In genomic region chr6:158232445-158233213, GRCh38 we compare ENCODE assay signal across 1 cellular context.
A peak's percentile ranks its signal among the peaks of the same experiment; 100 is the strongest.
TF ChIP-seq lines count a peak whose summit lies in the region.

No MANE protein-coding gene starts in this region.

TF ChIP-seq in K562, 482 proteins besides CTCF, POLR2A, EP300 and RAD21 (continued from another document and continues in another):
- TF ChIP-seq CREB3L1 (IDR thresholded peaks at IDR 0.05; ENCODE audit: borderline replicate concordance, low read depth) (no peak; the same call in 1 of the 2 replicates), PYGO2 (tag; IDR thresholded peaks at IDR 0.05) (no peak), SUPT5H (IDR thresholded peaks at IDR 0.05) (no peak), GATAD2A (IDR thresholded peaks at IDR 0.05) (no peak), RCOR1 (IDR thresholded peaks at IDR 0.05; ENCODE audit: borderline replicate concordance in 1 of 2, low read depth in 2 of 2, low read length in 2 of 2) (peak in 1 of 2 experiments; percentile 42; a peak in 2 of 4 replicates), ZNF175 (CRISPR knock-in tag; IDR thresholded peaks at IDR 0.05; ENCODE audit: low read depth) (no peak), HNRNPUL1 (IDR thresholded peaks at IDR 0.05; ENCODE audit: low read length) (no peak), ZNF778 (CRISPR knock-in tag; IDR thresholded peaks at IDR 0.05) (no peak), MCM5 (IDR thresholded peaks at IDR 0.05; ENCODE audit: low read depth) (no peak), BRF2 (IDR thresholded peaks at IDR 0.05; ENCODE audit: borderline replicate concordance, insufficient read depth, insufficient read length) (no peak), SAP30 (IDR thresholded peaks at IDR 0.05; ENCODE audit: borderline replicate concordance, insufficient read depth, low read depth, low read length, poor library complexity, severe bottlenecking) (peak; percentile 37), KAT7 (CRISPR knock-in tag; IDR thresholded peaks at IDR 0.05; ENCODE audit: borderline replicate concordance) (no peak), ZNF740 (CRISPR knock-in tag; IDR thresholded peaks at IDR 0.05) (no peak), ZNF740 (tag; IDR thresholded peaks at IDR 0.05) (no peak), POLR3A (IDR thresholded peaks at IDR 0.05; ENCODE audit: borderline replicate concordance, extremely low read depth, insufficient read depth, insufficient read length) (no peak), ZNF76 (CRISPR knock-in tag; IDR thresholded peaks at IDR 0.05; ENCODE audit: borderline replicate concordance) (no peak), THAP7 (CRISPR knock-in tag; IDR thresholded peaks at IDR 0.05) (no peak), SMC3 (conservative IDR thresholded peaks at IDR 0.05; ENCODE audit: insufficient read depth, low read depth, low read length) (no peak), RHOXF2B (CRISPR knock-in tag; conservative IDR thresholded peaks at IDR 0.05) (no peak), PCBP2 (IDR thresholded peaks at IDR 0.05; ENCODE audit: low read depth, low read length, poor library complexity, severe bottlenecking) (no peak), GABPA (tag; conservative IDR thresholded peaks at IDR 0.05; ENCODE audit: low read depth) (no peak), NR1H2 (CRISPR knock-in tag; IDR thresholded peaks at IDR 0.05) (no peak), ZKSCAN3 (CRISPR knock-in tag; IDR thresholded peaks at IDR 0.05) (no peak), ZNF695 (CRISPR knock-in tag; IDR thresholded peaks at IDR 0.05) (no peak), KDM2B (CRISPR knock-in tag; IDR thresholded peaks at IDR 0.05) (peak; percentile 71; the same call in 1 of the 2 replicates), NKRF (IDR thresholded peaks at IDR 0.05; ENCODE audit: borderline replicate concordance) (no peak), SAFB2 (IDR thresholded peaks at IDR 0.05; ENCODE audit: borderline replicate concordance, low read depth, low read length, severe bottlenecking) (no peak), XRCC3 (IDR thresholded peaks at IDR 0.05) (no peak), E2F1 (CRISPR knock-in tag; IDR thresholded peaks at IDR 0.05) (peak; percentile 58; the same call in 1 of the 2 replicates), ZNF41 (CRISPR knock-in tag; conservative IDR thresholded peaks at IDR 0.05) (no peak), NR2C2 (CRISPR knock-in tag; IDR thresholded peaks at IDR 0.05) (no peak), NR2C2 (tag; IDR thresholded peaks at IDR 0.05) (no peak), ATF1 (CRISPR knock-in tag; IDR thresholded peaks at IDR 0.05) (no peak), ATF1 (tag; IDR thresholded peaks at IDR 0.05) (no peak), NR4A1 (CRISPR knock-in tag; IDR thresholded peaks at IDR 0.05) (no peak), NR4A1 (tag; IDR thresholded peaks at IDR 0.05) (no peak), SP1 (CRISPR knock-in tag; IDR thresholded peaks at IDR 0.05) (no peak), USF2 (CRISPR knock-in tag; IDR thresholded peaks at IDR 0.05) (0 out of 2 replicates have a peak, but pooled peaks have one; percentile 33), STAG1 (CRISPR knock-in tag; IDR thresholded peaks at IDR 0.05; ENCODE audit: borderline replicate concordance) (no peak; the same call in 1 of the 2 replicates), SIN3A (IDR thresholded peaks at IDR 0.05; ENCODE audit: borderline replicate concordance in 2 of 2, control insufficient read depth in 1 of 2, low read depth in 2 of 2, low read length in 2 of 2) (peak in 1 of 2 experiments; percentile 71; a peak in 1 of 4 replicates), XRCC5 (IDR thresholded peaks at IDR 0.05; ENCODE audit: low read depth, low read length) (no peak), ZBTB17 (CRISPR knock-in tag; IDR thresholded peaks at IDR 0.05) (no peak), BCLAF1 (IDR thresholded peaks at IDR 0.05; ENCODE audit: borderline replicate concordance in 1 of 2, control insufficient read depth in 1 of 2, low read depth in 2 of 2, low read length in 1 of 2) (no peak), E2F3 (CRISPR knock-in tag; IDR thresholded peaks at IDR 0.05) (no peak), SIX5 (IDR thresholded peaks at IDR 0.05; ENCODE audit: borderline replicate concordance in 1 of 2, insufficient read depth in 1 of 2, low read depth in 1 of 2, low read length in 2 of 2) (no peak), ZNF785 (CRISPR knock-in tag; IDR thresholded peaks at IDR 0.05) (no peak), ZNF239 (CRISPR knock-in tag; IDR thresholded peaks at IDR 0.05) (no peak), ZNF134 (CRISPR knock-in tag; conservative IDR thresholded peaks at IDR 0.05) (no peak), ZBTB8A (IDR thresholded peaks at IDR 0.05; ENCODE audit: partially characterized antibody) (no peak), NFRKB (IDR thresholded peaks at IDR 0.05; ENCODE audit: low read depth) (no peak; the same call in 1 of the 2 replicates), RUNX1 (IDR thresholded peaks at IDR 0.05; ENCODE audit: low read depth) (no peak), BMI1 (IDR thresholded peaks at IDR 0.05; ENCODE audit: low read length) (no peak), ERF (CRISPR knock-in tag; IDR thresholded peaks at IDR 0.05) (no peak), RBM22 (IDR thresholded peaks at IDR 0.05; ENCODE audit: low read depth, low read length, poor library complexity, severe bottlenecking) (no peak), KAT2B (IDR thresholded peaks at IDR 0.05; ENCODE audit: low read depth, low read length) (no peak), WHSC1 (IDR thresholded peaks at IDR 0.05; ENCODE audit: low read length) (no peak), USF1 (CRISPR knock-in tag; IDR thresholded peaks at IDR 0.05) (peak; percentile 59), GABPB1 (CRISPR knock-in tag; IDR thresholded peaks at IDR 0.05) (peak; percentile 55), ZNF3 (CRISPR knock-in tag; IDR thresholded peaks at IDR 0.05) (no peak), ZNF197 (CRISPR knock-in tag; IDR thresholded peaks at IDR 0.05; ENCODE audit: low read depth) (no peak), HMBOX1 (IDR thresholded peaks at IDR 0.05) (no peak), MXD1 (CRISPR knock-in tag; IDR thresholded peaks at IDR 0.05; ENCODE audit: borderline replicate concordance, poor library complexity, severe bottlenecking) (no peak)
